Comparison of ENCODE assay signal across 8 cellular contexts in genomic region chr17:35809855-35810461, GRCh38. TPM values are rescaled to one million over a fixed set of nuclear protein-coding genes. Genes with fewer than 3 reads are reported as not detected.
DNase-seq lines count a peak whose midpoint lies in the region; ATAC-seq and TF ChIP-seq lines count a peak whose summit lies in the region.

No MANE protein-coding gene starts in this region.

- H3F3A ChIP-seq in DOHH2 (ENCODE audit: control insufficient read depth, insufficient read depth) = peaks cover 2% of the 10 kb centered on the region

- TF ChIP-seq CTCF in DOHH2 (IDR thresholded peaks at IDR 0.05; ENCODE audit: low read depth, low read length, poor library complexity, severe bottlenecking) (no peak), mucosa of descending colon (IDR thresholded peaks at IDR 0.05) (no peak)

- DNase-seq in LHCN-M2 (ENCODE audit: low read depth) = peak; percentile 51
- peak; percentile 3 for DNase-seq in central memory CD4-positive, alpha-beta T cell
- DNase-seq in mucosa of descending colon = no peak
- DNase-seq in ecto neural progenitor cell (ENCODE audit: low spot score) = no peak
- DNase-seq in NCI-H446 treated with DMSO at 0.1 percent for 48 hours (lab: John Stamatoyannopoulos, UW) = no peak

- no peaks in the 10 kb centered on the region for H3K27me3 ChIP-seq in DOHH2 (ENCODE audit: control insufficient read depth, low read length)

- H4K20me1 ChIP-seq in DOHH2 (ENCODE audit: control insufficient read depth, insufficient read depth, low read depth, low read length) = peaks cover 38% of the 10 kb centered on the region

- peak overlapping the region; percentile 87 for H3K4me2 ChIP-seq in DOHH2 (ENCODE audit: low read length)

- H3K36me3 ChIP-seq in DOHH2 (ENCODE audit: control insufficient read depth, low read length) (peaks cover 53% of the 10 kb centered on the region), mucosa of descending colon (ENCODE audit: low read depth) (no peaks in the 10 kb centered on the region)

- ATAC-seq in mucosa of descending colon (peak; percentile 25), HG03159 (IDR thresholded peaks at IDR 0.05; ENCODE audit: unreplicated experiment) (no peak), GM21723 (IDR thresholded peaks at IDR 0.05; ENCODE audit: unreplicated experiment) (no peak)

- H3K9me2 ChIP-seq in DOHH2 (replicated peaks; ENCODE audit: control insufficient read depth, low read length) = no peaks in the 10 kb centered on the region

- intact Hi-C loops in mucosa of descending colon (cut with DNase I, micrococcal nuclease) = loop anchor here in 1 of 2 donors (5.0 kb wide), 1 partner anchor 43 kb away; no protein-coding TSS in a partner anchor

- no peaks in the 10 kb centered on the region for H3K9me3 ChIP-seq in DOHH2 (ENCODE audit: control insufficient read depth, insufficient read depth, low read length)
- no peaks in the 10 kb centered on the region for H3K9me3 ChIP-seq in mucosa of descending colon

- H3K79me2 ChIP-seq in DOHH2 (ENCODE audit: control insufficient read depth, low read length) = peaks cover 61% of the 10 kb centered on the region

- H3K4me3 ChIP-seq in DOHH2 (ENCODE audit: low read length) (peak overlapping the region; percentile 88), mucosa of descending colon (peak overlapping the region; percentile 65)

- peak overlapping the region; percentile 87 for H3K27ac ChIP-seq in DOHH2 (ENCODE audit: low read depth, low read length)

- H3K4me1 ChIP-seq in DOHH2 (ENCODE audit: control insufficient read depth, low read length) = peaks cover 34% of the 10 kb centered on the region
- peaks cover 17% of the 10 kb centered on the region for H3K4me1 ChIP-seq in mucosa of descending colon (ENCODE audit: low read depth)

RNA-seq across cellular contexts. Expression of gene TAF15, which starts 0.7 kb away (rescaled TPM):
- total RNA-seq in LHCN-M2 (2014; rRNA removed) (25.9 and 42.4 TPM in 2 replicates), mucosa of descending colon (100 to 1,000 TPM; 131 to 165 (median 159) TPM)
- polyA plus RNA-seq in LHCN-M2 (2012) = 173 TPM

RNA-seq across cellular contexts. Expression of gene MMP28, which starts 14.5 kb away (rescaled TPM):
- not detected in 2 replicates for total RNA-seq in LHCN-M2 (2014; rRNA removed)
- polyA plus RNA-seq in LHCN-M2 (2012) = 0.12 TPM
- 10 to 100 TPM; 31.0 to 82.4 (median 43.7) TPM for total RNA-seq in mucosa of descending colon

RNA-seq across cellular contexts. Expression of gene C17orf50, which starts 49.3 kb away (rescaled TPM):
- total RNA-seq in LHCN-M2 (2014; rRNA removed) = not detected in 2 replicates
- not detected for polyA plus RNA-seq in LHCN-M2 (2012)
- total RNA-seq in mucosa of descending colon = not detected

RNA-seq across cellular contexts. Expression of gene GAS2L2, which starts 56.9 kb away (rescaled TPM):
- not detected in 2 replicates for total RNA-seq in LHCN-M2 (2014; rRNA removed)
- polyA plus RNA-seq in LHCN-M2 (2012) = 0.01 TPM
- total RNA-seq in mucosa of descending colon = not detected

RNA-seq across cellular contexts. Expression of gene HEATR9, which starts 58.7 kb away (rescaled TPM):
- total RNA-seq in LHCN-M2 (2014; rRNA removed) (not detected in 2 replicates), mucosa of descending colon (not detected)
- 0.02 TPM for polyA plus RNA-seq in LHCN-M2 (2012)

Comparison
In these comparisons a context has a peak if more than half of its experiments do, and no peak if none do; other contexts are left out.
1. DNase-seq: peak in LHCN-M2 (single experiment) and central memory CD4-positive, alpha-beta T cell (single experiment); none in mucosa of descending colon (0 of 3), ecto neural progenitor cell (single experiment) and NCI-H446 treated with DMSO at 0.1 percent for 48 hours (single experiment).
2. RNA of gene MMP28, which starts 14.5 kb away (total RNA-seq): 31.0 to 82.4 TPM in mucosa of descending colon; not detected in LHCN-M2; every median in the first group is over 10 times any median in the second.